Comparison of ENCODE assay signal across 1 cellular context in genomic region chr22:30253205-30253852, GRCh38.
TF ChIP-seq lines count a peak whose summit lies in the region.

No MANE protein-coding gene starts in this region.

TF ChIP-seq in WTC11, 78 proteins besides CTCF, POLR2A, EP300 and RAD21 (continued from another document):
- TF ChIP-seq, protein P1, sequence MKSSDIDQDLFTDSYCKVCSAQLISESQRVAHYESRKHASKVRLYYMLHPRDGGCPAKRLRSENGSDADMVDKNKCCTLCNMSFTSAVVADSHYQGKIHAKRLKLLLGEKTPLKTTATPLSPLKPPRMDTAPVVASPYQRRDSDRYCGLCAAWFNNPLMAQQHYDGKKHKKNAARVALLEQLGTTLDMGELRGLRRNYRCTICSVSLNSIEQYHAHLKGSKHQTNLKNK (CRISPR knock-in tag; IDR thresholded peaks at IDR 0.05): no peak
- TF ChIP-seq RELA (CRISPR knock-in tag; IDR thresholded peaks at IDR 0.05; ENCODE audit: borderline replicate concordance) (no peak), JAZF1 (CRISPR knock-in tag; IDR thresholded peaks at IDR 0.05) (no peak), GRHL2 (CRISPR knock-in tag; IDR thresholded peaks at IDR 0.05; ENCODE audit: insufficient replicate concordance, severe bottlenecking) (no peak), GABPB1 (CRISPR knock-in tag; IDR thresholded peaks at IDR 0.05) (no peak), NFYB (CRISPR knock-in tag; conservative IDR thresholded peaks at IDR 0.05; ENCODE audit: low read depth) (no peak), CBFB (CRISPR knock-in tag; IDR thresholded peaks at IDR 0.05; ENCODE audit: low read depth) (no peak), FOXK1 (CRISPR knock-in tag; IDR thresholded peaks at IDR 0.05) (no peak), FOXJ3 (CRISPR knock-in tag; IDR thresholded peaks at IDR 0.05; ENCODE audit: borderline replicate concordance) (no peak)
- TF ChIP-seq, protein P2, sequence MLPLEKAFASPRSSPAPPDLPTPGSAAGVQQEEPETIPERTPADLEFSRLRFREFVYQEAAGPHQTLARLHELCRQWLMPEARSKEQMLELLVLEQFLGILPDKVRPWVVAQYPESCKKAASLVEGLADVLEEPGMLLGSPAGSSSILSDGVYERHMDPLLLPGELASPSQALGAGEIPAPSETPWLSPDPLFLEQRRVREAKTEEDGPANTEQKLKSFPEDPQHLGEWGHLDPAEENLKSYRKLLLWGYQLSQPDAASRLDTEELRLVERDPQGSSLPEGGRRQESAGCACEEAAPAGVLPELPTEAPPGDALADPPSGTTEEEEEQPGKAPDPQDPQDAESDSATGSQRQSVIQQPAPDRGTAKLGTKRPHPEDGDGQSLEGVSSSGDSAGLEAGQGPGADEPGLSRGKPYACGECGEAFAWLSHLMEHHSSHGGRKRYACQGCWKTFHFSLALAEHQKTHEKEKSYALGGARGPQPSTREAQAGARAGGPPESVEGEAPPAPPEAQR (CRISPR knock-in tag; IDR thresholded peaks at IDR 0.05): no peak
- TF ChIP-seq, protein P3, sequence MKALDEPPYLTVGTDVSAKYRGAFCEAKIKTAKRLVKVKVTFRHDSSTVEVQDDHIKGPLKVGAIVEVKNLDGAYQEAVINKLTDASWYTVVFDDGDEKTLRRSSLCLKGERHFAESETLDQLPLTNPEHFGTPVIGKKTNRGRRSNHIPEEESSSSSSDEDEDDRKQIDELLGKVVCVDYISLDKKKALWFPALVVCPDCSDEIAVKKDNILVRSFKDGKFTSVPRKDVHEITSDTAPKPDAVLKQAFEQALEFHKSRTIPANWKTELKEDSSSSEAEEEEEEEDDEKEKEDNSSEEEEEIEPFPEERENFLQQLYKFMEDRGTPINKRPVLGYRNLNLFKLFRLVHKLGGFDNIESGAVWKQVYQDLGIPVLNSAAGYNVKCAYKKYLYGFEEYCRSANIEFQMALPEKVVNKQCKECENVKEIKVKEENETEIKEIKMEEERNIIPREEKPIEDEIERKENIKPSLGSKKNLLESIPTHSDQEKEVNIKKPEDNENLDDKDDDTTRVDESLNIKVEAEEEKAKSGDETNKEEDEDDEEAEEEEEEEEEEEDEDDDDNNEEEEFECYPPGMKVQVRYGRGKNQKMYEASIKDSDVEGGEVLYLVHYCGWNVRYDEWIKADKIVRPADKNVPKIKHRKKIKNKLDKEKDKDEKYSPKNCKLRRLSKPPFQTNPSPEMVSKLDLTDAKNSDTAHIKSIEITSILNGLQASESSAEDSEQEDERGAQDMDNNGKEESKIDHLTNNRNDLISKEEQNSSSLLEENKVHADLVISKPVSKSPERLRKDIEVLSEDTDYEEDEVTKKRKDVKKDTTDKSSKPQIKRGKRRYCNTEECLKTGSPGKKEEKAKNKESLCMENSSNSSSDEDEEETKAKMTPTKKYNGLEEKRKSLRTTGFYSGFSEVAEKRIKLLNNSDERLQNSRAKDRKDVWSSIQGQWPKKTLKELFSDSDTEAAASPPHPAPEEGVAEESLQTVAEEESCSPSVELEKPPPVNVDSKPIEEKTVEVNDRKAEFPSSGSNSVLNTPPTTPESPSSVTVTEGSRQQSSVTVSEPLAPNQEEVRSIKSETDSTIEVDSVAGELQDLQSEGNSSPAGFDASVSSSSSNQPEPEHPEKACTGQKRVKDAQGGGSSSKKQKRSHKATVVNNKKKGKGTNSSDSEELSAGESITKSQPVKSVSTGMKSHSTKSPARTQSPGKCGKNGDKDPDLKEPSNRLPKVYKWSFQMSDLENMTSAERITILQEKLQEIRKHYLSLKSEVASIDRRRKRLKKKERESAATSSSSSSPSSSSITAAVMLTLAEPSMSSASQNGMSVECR (CRISPR knock-in tag; IDR thresholded peaks at IDR 0.05; ENCODE audit: borderline replicate concordance): no peak
